Comparison of ENCODE assay signal across 8 cellular contexts in the genomic region with DNA sequence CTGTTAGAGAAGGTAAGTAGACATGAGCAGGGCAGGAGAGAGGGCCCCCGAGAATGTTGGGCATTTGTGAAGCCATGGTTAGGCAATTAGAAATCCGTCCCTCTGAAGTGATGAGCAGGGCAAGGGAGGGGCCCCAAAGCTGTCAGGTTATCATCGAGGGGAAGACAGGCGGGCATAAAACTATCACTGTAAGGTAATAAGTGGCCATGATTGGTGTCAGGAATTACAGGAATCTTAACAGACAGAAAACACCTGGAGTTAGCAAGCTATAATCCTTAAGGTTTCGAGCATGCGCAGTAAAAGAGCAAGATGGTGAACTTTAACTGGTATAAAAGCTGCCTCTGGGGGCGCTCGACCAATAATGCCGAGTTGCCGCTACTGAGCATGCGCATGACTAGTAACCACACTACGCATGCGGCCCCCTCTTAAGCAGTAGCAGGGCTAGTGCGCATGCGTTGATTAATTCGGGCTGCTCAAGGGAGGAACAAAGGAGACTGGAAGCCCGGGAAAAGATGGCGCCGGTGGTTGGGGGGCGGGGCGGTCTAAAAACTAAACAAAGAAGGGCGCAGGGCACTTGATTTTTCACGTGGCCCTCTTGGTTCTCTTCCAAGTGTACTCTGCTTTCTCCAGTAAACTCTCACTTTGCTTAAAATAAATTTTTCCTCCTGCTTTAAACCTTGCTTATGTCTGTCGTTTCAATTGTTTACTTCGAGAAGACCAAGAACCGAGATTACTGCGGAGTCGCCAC. TPM values are rescaled to one million over a fixed set of nuclear protein-coding genes. Genes with fewer than 3 reads are reported as not detected.
DNase-seq lines count a peak whose midpoint lies in the region; ATAC-seq and TF ChIP-seq lines count a peak whose summit lies in the region.

No MANE protein-coding gene starts in this region.

- H3K4me3 ChIP-seq in ovary (peak overlapping the region; percentile 50), thyroid gland (replicated peaks in 1 of 3) (peak overlapping the region in 2 of 3 donors; percentile 19 to 61)

- no peak for TF ChIP-seq POLR2A in ovary (IDR thresholded peaks at IDR 0.05)
- peak in 1 of 2 donors; percentile 74 for TF ChIP-seq POLR2A in thyroid gland (IDR thresholded peaks at IDR 0.05)

- no peaks in the 10 kb centered on the region for H3K9me3 Mint-ChIP-seq in activated naive CD8-positive, alpha-beta T cell treated with anti-CD3 and anti-CD28 coated beads, Interleukin-2, amount 10 ng/mL, durations not matched to agents 7 days and 5 days

- 5% methylated on average over 28 of the region's 28 CpGs for WGBS in ovary, 3 donors
- 7 to 9% methylated on average over 28 of the region's 28 CpGs for WGBS in thyroid gland, 2 donors

- ATAC-seq in HG02571 (IDR thresholded peaks at IDR 0.05; ENCODE audit: unreplicated experiment) (peak; percentile 45), Right ventricle myocardium inferior (peak; percentile 97)
- ATAC-seq in activated naive CD8-positive, alpha-beta T cell treated with anti-CD3 and anti-CD28 coated beads, Interleukin-2, amount 10 ng/mL, durations not matched to agents 7 days and 5 days (ENCODE audit: low read depth): peak; percentile 93

- peak overlapping the region; percentile 97 for H3K4me3 Mint-ChIP-seq in activated naive CD8-positive, alpha-beta T cell treated with anti-CD3 and anti-CD28 coated beads, Interleukin-2, amount 10 ng/mL, durations not matched to agents 7 days and 5 days

- POLR2A ChIA-PET in GM10248 (lab: Yijun Ruan, JAX): interaction anchor here (0.7 to 1.5 kb wide), 2 partner anchors 17 to 97 kb away, joined by 3 to 4 read pairs; no protein-coding TSS in a partner anchor
- POLR2A ChIA-PET in activated naive CD8-positive, alpha-beta T cell treated with anti-CD3 and anti-CD28 coated beads, Interleukin-2, amount 10 ng/mL, durations not matched to agents 7 days and 5 days (lab: Charles Lee): interaction anchor here (0.6 kb wide), 2 partner anchors 9 to 54 kb away, joined by 3 to 4 read pairs; no protein-coding TSS in a partner anchor

- H3K4me1 Mint-ChIP-seq in activated naive CD8-positive, alpha-beta T cell treated with anti-CD3 and anti-CD28 coated beads, Interleukin-2, amount 10 ng/mL, durations not matched to agents 7 days and 5 days: peaks cover 68% of the 10 kb centered on the region

- CTCF ChIA-PET in GM10248 (lab: Yijun Ruan, JAX): interaction anchor here (0.6 to 2.8 kb wide), 35 partner anchors 10 to 405 kb away, joined by 3 to 25 read pairs (median 4); no protein-coding TSS in a partner anchor

- peak; percentile 92 for DNase-seq in GM10248 (ENCODE audit: extremely low spot score)
- peak; percentile 97 for DNase-seq in NCI-H1105 (lab: John Stamatoyannopoulos, UW)
- DNase-seq in SKM-1 treated with dmso at 0.1 percent for 144 hours (lab: John Stamatoyannopoulos, UW; ENCODE audit: unreplicated experiment): peak; percentile 98
- DNase-seq in activated naive CD8-positive, alpha-beta T cell treated with anti-CD3 and anti-CD28 coated beads, Interleukin-2, amount 10 ng/mL, durations not matched to agents 7 days and 5 days: peak; percentile 91
- DNase-seq in Right ventricle myocardium inferior (ENCODE audit: missing footprints): peak; percentile 98
- peak; percentile 98 to 99 (median 98) for DNase-seq in ovary
- DNase-seq in thyroid gland: peak; percentile 98 to 99

- H3K27me3 Mint-ChIP-seq in activated naive CD8-positive, alpha-beta T cell treated with anti-CD3 and anti-CD28 coated beads, Interleukin-2, amount 10 ng/mL, durations not matched to agents 7 days and 5 days: no peaks in the 10 kb centered on the region

- H3K4me1 ChIP-seq in ovary (ENCODE audit: insufficient read depth) (peaks cover 2% of the 10 kb centered on the region), thyroid gland (peaks cover 27 to 33% of the 10 kb centered on the region in 2 donors)

- H3K27me3 ChIP-seq in ovary: no peaks in the 10 kb centered on the region
- no peaks in the 10 kb centered on the region for H3K27me3 ChIP-seq in thyroid gland

- peaks cover 59% of the 10 kb centered on the region for H3K36me3 Mint-ChIP-seq in activated naive CD8-positive, alpha-beta T cell treated with anti-CD3 and anti-CD28 coated beads, Interleukin-2, amount 10 ng/mL, durations not matched to agents 7 days and 5 days

- intact Hi-C loops in Right ventricle myocardium inferior (cut with DNase I) (no loop called here), ovary (cut with DNase I) (no loop called here), thyroid gland (cut with DNase I) (loop anchor here (5.0 kb wide), 1 partner anchor 293 kb away; no protein-coding TSS in a partner anchor)

- H3K27ac Mint-ChIP-seq in activated naive CD8-positive, alpha-beta T cell treated with anti-CD3 and anti-CD28 coated beads, Interleukin-2, amount 10 ng/mL, durations not matched to agents 7 days and 5 days: peak overlapping the region; percentile 88

- H3K27ac ChIP-seq in ovary (peak overlapping the region; percentile 59 to 71), thyroid gland (peak overlapping the region; percentile 75 to 89 (median 88))

- TF ChIP-seq CTCF in GM10248 (IDR thresholded peaks at IDR 0.05; ENCODE audit: control extremely low read depth, extremely low read depth, low read depth, missing control alignments) (peak; percentile 76), ovary (IDR thresholded peaks at IDR 0.05) (peak; percentile 87 to 95 (median 94)), thyroid gland (IDR thresholded peaks at IDR 0.05) (peak; percentile 49 to 98 (median 89))

- no peak for TF ChIP-seq EP300 in ovary (IDR thresholded peaks at IDR 0.05)

- H3K9me3 ChIP-seq in ovary (no peaks in the 10 kb centered on the region), thyroid gland (no peaks in the 10 kb centered on the region)

- H3K36me3 ChIP-seq in ovary (no peaks in the 10 kb centered on the region), thyroid gland (peaks cover 18 to 22% of the 10 kb centered on the region in 2 donors)

RNA-seq across cellular contexts. Expression of a gene that starts 5.5 kb away (rescaled TPM):
- 100 to 1,000 TPM; 268 to 273 TPM for total RNA-seq in activated naive CD8-positive, alpha-beta T cell treated with anti-CD3 and anti-CD28 coated beads, Interleukin-2, amount 10 ng/mL, durations not matched to agents 7 days and 5 days
- total RNA-seq in Right ventricle myocardium inferior (113 TPM), ovary (100 to 1,000 TPM; 109 to 223 (median 206) TPM), thyroid gland (100 to 1,000 TPM; 185 to 240 (median 216) TPM)
- polyA plus RNA-seq in ovary: 100 to 1,000 TPM; 110 to 216 TPM

RNA-seq across cellular contexts. Expression of a gene that starts 32.9 kb away (rescaled TPM):
- total RNA-seq in activated naive CD8-positive, alpha-beta T cell treated with anti-CD3 and anti-CD28 coated beads, Interleukin-2, amount 10 ng/mL, durations not matched to agents 7 days and 5 days: 1 to 10 TPM; 1.1 to 2.0 TPM
- 0.24 TPM for total RNA-seq in Right ventricle myocardium inferior
- under 1 TPM; 0.25 to 0.79 (median 0.37) TPM for total RNA-seq in ovary
- under 1 TPM; 0.24 to 0.65 TPM for polyA plus RNA-seq in ovary
- 1 to 10 TPM; 1.9 to 3.1 (median 2.4) TPM for total RNA-seq in thyroid gland

RNA-seq across cellular contexts. Expression of a gene that starts 33.0 kb away (rescaled TPM):
- total RNA-seq in activated naive CD8-positive, alpha-beta T cell treated with anti-CD3 and anti-CD28 coated beads, Interleukin-2, amount 10 ng/mL, durations not matched to agents 7 days and 5 days: 10 to 100 TPM; 28.2 to 29.4 TPM
- total RNA-seq in Right ventricle myocardium inferior (7.4 TPM), ovary (10 to 100 TPM in 4 of 7 donors, 1 to 10 TPM in 3; 7.0 to 15.0 (median 11.5) TPM), thyroid gland (10 to 100 TPM; 14.6 to 25.6 (median 22.8) TPM)
- polyA plus RNA-seq in ovary: 10 to 100 TPM in 1 of 2 donors, 1 to 10 TPM in 1; 8.6 to 11.9 TPM

Comparison
In these comparisons a context has a peak if more than half of its experiments do, and no peak if none do; other contexts are left out.
1. Peak in every context shown above with its lines: DNase-seq, ATAC-seq, H3K4me3 ChIP-seq and H3K27ac ChIP-seq.
2. ATAC-seq: peak in every context shown above with its lines; median percentile 97 in Right ventricle myocardium inferior; 93 in activated naive CD8-positive, alpha-beta T cell treated with anti-CD3 and anti-CD28 coated beads, Interleukin-2, amount 10 ng/mL, durations not matched to agents 7 days and 5 days; 45 in HG02571.